Comparison of ENCODE assay signal across 21 cellular contexts in genomic region chr18:79533146-79533545, GRCh38.
"Had no signal": no experiment of that assay in that cellular context is flagged by ENCODE, and none has a peak within 500 bp of the region (broad histone marks: within the 10 kb centered on the region; RNA-seq: fewer than 3 reads in every experiment).

No MANE protein-coding gene starts in this region.

- ATAC-seq: activated naive CD8-positive, alpha-beta T cell treated with anti-CD3 and anti-CD28 coated beads, Interleukin-2, amount 50 U/mL, for 24 hours; left lobe of liver; pancreas had no signal

- H3K4me3 ChIP-seq: ascending aorta, breast epithelium, heart left ventricle, pancreas, SJSA1, suprapubic skin, upper lobe of left lung had no signal

- DNase-seq: activated CD4-positive, alpha-beta memory T cell treated with anti-CD3 and anti-CD28 coated beads for 36 hours; activated CD4-positive, alpha-beta T cell treated with anti-CD3 and anti-CD28 coated beads for 1 hour; activated naive CD4-positive, alpha-beta T cell; activated naive CD8-positive, alpha-beta T cell treated with anti-CD3 and anti-CD28 coated beads, Interleukin-2, amount 50 U/mL, for 24 hours; activated T-cell treated with anti-CD3 and anti-CD28 coated beads, Interleukin-2, amount 50 U/mL, for 48 hours; dermis blood vessel endothelial cell; foreskin melanocyte; immature natural killer cell; small intestine; SW 1271 had no signal

- H3K27ac Mint-ChIP-seq: activated CD4-positive, alpha-beta memory T cell treated with anti-CD3 and anti-CD28 coated beads for 36 hours; activated naive CD8-positive, alpha-beta T cell treated with anti-CD3 and anti-CD28 coated beads, Interleukin-2, amount 50 U/mL, for 24 hours; immature natural killer cell; stimulated activated naive CD8-positive, alpha-beta T cell treated with anti-CD3 and anti-CD28 coated beads, Interleukin-15, Interleukin-2, amounts not matched to agents 100 ng/mL and 50 ng/mL, for 24 hours had no signal

- H3K4me3 Mint-ChIP-seq: activated CD4-positive, alpha-beta memory T cell treated with anti-CD3 and anti-CD28 coated beads for 36 hours; activated naive CD8-positive, alpha-beta T cell treated with anti-CD3 and anti-CD28 coated beads, Interleukin-2, amount 50 U/mL, for 24 hours; immature natural killer cell; neural crest cell; stimulated activated naive CD8-positive, alpha-beta T cell treated with anti-CD3 and anti-CD28 coated beads, Interleukin-15, Interleukin-2, amounts not matched to agents 100 ng/mL and 50 ng/mL, for 24 hours had no signal

- H3K4me1 Mint-ChIP-seq: immature natural killer cell had no signal

- H3K9me3 ChIP-seq: breast epithelium, pancreas, SJSA1, suprapubic skin had no signal

- H3K27me3 ChIP-seq: ascending aorta, breast epithelium, pancreas, suprapubic skin, upper lobe of left lung had no signal

- H3K27ac ChIP-seq: ascending aorta, breast epithelium, epithelial cell of prostate, heart left ventricle, pancreas, SJSA1, suprapubic skin, upper lobe of left lung had no signal

- H3K9me3 Mint-ChIP-seq: activated CD4-positive, alpha-beta memory T cell treated with anti-CD3 and anti-CD28 coated beads for 36 hours; immature natural killer cell; stimulated activated naive CD8-positive, alpha-beta T cell treated with anti-CD3 and anti-CD28 coated beads, Interleukin-15, Interleukin-2, amounts not matched to agents 100 ng/mL and 50 ng/mL, for 24 hours had no signal

- H3K4me1 ChIP-seq: ascending aorta, breast epithelium, pancreas, SJSA1, upper lobe of left lung had no signal

- H3K36me3 ChIP-seq: breast epithelium, pancreas, SJSA1 had no signal

- H3K27me3 Mint-ChIP-seq: activated CD4-positive, alpha-beta memory T cell treated with anti-CD3 and anti-CD28 coated beads for 36 hours; activated naive CD8-positive, alpha-beta T cell treated with anti-CD3 and anti-CD28 coated beads, Interleukin-2, amount 50 U/mL, for 24 hours; stimulated activated naive CD8-positive, alpha-beta T cell treated with anti-CD3 and anti-CD28 coated beads, Interleukin-15, Interleukin-2, amounts not matched to agents 100 ng/mL and 50 ng/mL, for 24 hours had no signal
